Comparison of ENCODE assay signal across 16 cellular contexts in the genomic region with DNA sequence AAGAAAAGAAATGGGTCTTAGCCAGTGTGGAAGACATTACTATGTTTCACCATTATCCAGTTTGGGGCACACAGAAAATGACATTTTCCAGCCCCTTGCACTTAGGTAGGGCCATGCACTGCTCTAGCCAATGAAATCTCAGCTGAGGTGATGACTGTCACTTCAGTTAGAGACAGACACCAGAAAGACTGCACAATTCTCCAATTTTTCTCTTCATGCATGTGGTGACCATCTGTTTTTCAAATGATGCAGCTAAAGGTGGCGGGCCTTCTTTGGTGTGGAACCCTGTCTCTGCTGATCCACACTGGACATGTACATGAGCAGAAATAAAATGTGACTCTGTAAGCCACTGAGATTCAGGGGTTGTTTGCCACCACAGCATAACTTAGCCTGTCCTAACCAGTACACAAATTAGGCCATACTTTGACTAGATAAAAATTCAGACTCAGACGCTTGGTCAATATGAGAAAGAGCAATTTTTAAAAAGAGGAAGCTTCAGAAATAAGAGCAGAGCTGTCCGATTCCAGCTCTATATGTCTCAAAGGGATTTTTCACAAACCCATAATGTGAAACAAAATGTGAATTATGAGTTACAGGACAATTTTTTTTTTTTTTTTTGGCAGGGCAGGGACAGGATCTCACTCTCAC. TPM values are rescaled to one million over a fixed set of nuclear protein-coding genes. Genes with fewer than 3 reads are reported as not detected.
DNase-seq lines count a peak whose midpoint lies in the region; ATAC-seq and TF ChIP-seq lines count a peak whose summit lies in the region.
"Had no signal": no experiment of that assay in that cellular context is flagged by ENCODE, and none has a peak within 500 bp of the region (broad histone marks: within the 10 kb centered on the region; RNA-seq: fewer than 3 reads in every experiment).

No MANE protein-coding gene starts in this region.

- WGBS in trophoblast cell (ENCODE audit: extremely low coverage, insufficient coverage, insufficient read length) = no CpG with 5 or more reads among the region's 3 CpGs
- 94 to 95% methylated on average over 3 of the region's 3 CpGs for WGBS in thyroid gland, 2 donors

- H3K27me3 Mint-ChIP-seq in activated naive CD8-positive, alpha-beta T cell treated with anti-CD3 and anti-CD28 coated beads, Interleukin-2, amount 50 U/mL, for 24 hours = no peaks in the 10 kb centered on the region
- H3K27me3 Mint-ChIP-seq: naive thymus-derived CD4-positive, alpha-beta T cell had no signal

- H3K9ac ChIP-seq in trophoblast cell (ENCODE audit: low read length) = no peak overlapping the region

- H3K36me3 ChIP-seq in trophoblast cell (ENCODE audit: control insufficient read depth in 1 of 2, insufficient read depth in 2 of 2, low read length in 2 of 2) (no peaks in the 10 kb centered on the region), thyroid gland (no peaks in the 10 kb centered on the region)
- H3K36me3 ChIP-seq: cardiac muscle cell had no signal

- H4K12ac ChIP-seq in trophoblast cell (ENCODE audit: low read depth, low read length) = no peak overlapping the region

- no peak overlapping the region for H2AFZ ChIP-seq in trophoblast cell (ENCODE audit: insufficient read depth, low read length, poor library complexity)

- DNase-seq in GM12865 (ENCODE audit: low read depth) (peak; percentile 72), cerebellum (ENCODE audit: low spot score) (peak; percentile 71), cortex of kidney (lab: John Stamatoyannopoulos, UW) (no peak), trophoblast cell (no peak), thyroid gland (no peak)
- no peak for DNase-seq in activated naive CD8-positive, alpha-beta T cell treated with anti-CD3 and anti-CD28 coated beads, Interleukin-2, amount 50 U/mL, for 24 hours
- DNase-seq: DND-41; left lung; naive thymus-derived CD4-positive, alpha-beta T cell; NCI-H1105; NCI-H446 treated with DMSO at 0.1 percent for 48 hours had no signal

- H3K4me3 ChIP-seq in GM12865 (ENCODE audit: low read depth, low read length) (no peak overlapping the region), trophoblast cell (ENCODE audit: low read depth, low read length) (no peak overlapping the region), thyroid gland (replicated peaks in 1 of 3) (no peak overlapping the region)
- H3K4me3 ChIP-seq: cardiac muscle cell, left lung had no signal

- H2BK12ac ChIP-seq in trophoblast cell (ENCODE audit: low read length) = no peak overlapping the region

- H3K79me1 ChIP-seq in trophoblast cell (ENCODE audit: low read length) = no peaks in the 10 kb centered on the region

- H3K9me3 Mint-ChIP-seq in activated naive CD8-positive, alpha-beta T cell treated with anti-CD3 and anti-CD28 coated beads, Interleukin-2, amount 50 U/mL, for 24 hours = no peaks in the 10 kb centered on the region
- H3K9me3 Mint-ChIP-seq: activated naive CD4-positive, alpha-beta T cell treated with anti-CD3 and anti-CD28 coated beads, Interleukin-2, amount 50 U/mL, for 72 hours; naive thymus-derived CD4-positive, alpha-beta T cell had no signal

- no peak overlapping the region for H4K8ac ChIP-seq in trophoblast cell (ENCODE audit: low read depth, low read length)

- H3K4me3 Mint-ChIP-seq in activated naive CD8-positive, alpha-beta T cell treated with anti-CD3 and anti-CD28 coated beads, Interleukin-2, amount 50 U/mL, for 24 hours = no peak overlapping the region
- H3K4me3 Mint-ChIP-seq: naive thymus-derived CD4-positive, alpha-beta T cell had no signal

- H2BK120ac ChIP-seq in trophoblast cell (ENCODE audit: insufficient read depth, low read length, poor library complexity) = no peak overlapping the region

- H3K27ac ChIP-seq in trophoblast cell (ENCODE audit: low read depth, low read length) = no peak overlapping the region
- H3K27ac ChIP-seq in thyroid gland = no peak overlapping the region
- H3K27ac ChIP-seq: cardiac muscle cell, left lung had no signal

- TF ChIP-seq POLR2A in thyroid gland (IDR thresholded peaks at IDR 0.05) = no peak

- TF ChIP-seq CTCF in GM12865 (IDR thresholded peaks at IDR 0.05; ENCODE audit: insufficient read depth, low read depth, low read length, missing control alignments) (no peak), thyroid gland (IDR thresholded peaks at IDR 0.05) (no peak)

- H2AK5ac ChIP-seq in trophoblast cell (ENCODE audit: low read length) = no peak overlapping the region

- no peaks in the 10 kb centered on the region for H3K79me2 ChIP-seq in trophoblast cell (ENCODE audit: control insufficient read depth, insufficient read depth, low read length, poor library complexity)

- H3K9me3 ChIP-seq in trophoblast cell (ENCODE audit: insufficient read depth, low read depth, low read length) (no peaks in the 10 kb centered on the region), thyroid gland (no peaks in the 10 kb centered on the region)
- H3K9me3 ChIP-seq: left lung had no signal

- no peak overlapping the region for H3K27ac Mint-ChIP-seq in activated naive CD8-positive, alpha-beta T cell treated with anti-CD3 and anti-CD28 coated beads, Interleukin-2, amount 50 U/mL, for 24 hours
- H3K27ac Mint-ChIP-seq: activated naive CD4-positive, alpha-beta T cell treated with anti-CD3 and anti-CD28 coated beads, Interleukin-2, amount 50 U/mL, for 72 hours had no signal

- H3K4me2 ChIP-seq in trophoblast cell (ENCODE audit: low read length) = no peak overlapping the region

- no peak overlapping the region for H4K91ac ChIP-seq in trophoblast cell (ENCODE audit: low read depth, low read length)

- H3K27me3 ChIP-seq in trophoblast cell (ENCODE audit: insufficient read depth, low read length) (no peaks in the 10 kb centered on the region), thyroid gland (no peaks in the 10 kb centered on the region)
- H3K27me3 ChIP-seq: cardiac muscle cell, left lung had no signal

- H3K4me1 Mint-ChIP-seq in activated naive CD8-positive, alpha-beta T cell treated with anti-CD3 and anti-CD28 coated beads, Interleukin-2, amount 50 U/mL, for 24 hours = no peaks in the 10 kb centered on the region

- peak; percentile 72 for ATAC-seq in GM21576 (IDR thresholded peaks at IDR 0.05; ENCODE audit: unreplicated experiment)
- peak; percentile 52 for ATAC-seq in HG03460 (IDR thresholded peaks at IDR 0.05; ENCODE audit: unreplicated experiment)
- no peak for ATAC-seq in activated naive CD8-positive, alpha-beta T cell treated with anti-CD3 and anti-CD28 coated beads, Interleukin-2, amount 50 U/mL, for 24 hours
- ATAC-seq: activated naive CD4-positive, alpha-beta T cell treated with anti-CD3 and anti-CD28 coated beads, Interleukin-2, amount 50 U/mL, for 72 hours; left lung; naive thymus-derived CD4-positive, alpha-beta T cell had no signal

- intact Hi-C loops in thyroid gland (cut with DNase I) = no loop called here

- H3K18ac ChIP-seq in trophoblast cell (ENCODE audit: low read length) = no peak overlapping the region

- no peak overlapping the region for H2BK5ac ChIP-seq in trophoblast cell (ENCODE audit: low read depth, low read length, poor library complexity)

- no peaks in the 10 kb centered on the region for H3K36me3 Mint-ChIP-seq in activated naive CD8-positive, alpha-beta T cell treated with anti-CD3 and anti-CD28 coated beads, Interleukin-2, amount 50 U/mL, for 24 hours (ENCODE audit: low read depth)
- H3K36me3 Mint-ChIP-seq: activated naive CD4-positive, alpha-beta T cell treated with anti-CD3 and anti-CD28 coated beads, Interleukin-2, amount 50 U/mL, for 72 hours had no signal

- no peak overlapping the region for H3K4ac ChIP-seq in trophoblast cell (ENCODE audit: low read depth, low read length)

- H3K14ac ChIP-seq in trophoblast cell (ENCODE audit: low read length) = no peak overlapping the region

- H3K23ac ChIP-seq in trophoblast cell (ENCODE audit: low read length) = no peak overlapping the region

- H3K4me1 ChIP-seq in trophoblast cell (ENCODE audit: control insufficient read depth in 1 of 2, insufficient read depth in 2 of 2, low read length in 2 of 2) (no peaks in the 10 kb centered on the region), thyroid gland (no peaks in the 10 kb centered on the region)
- H3K4me1 ChIP-seq: left lung had no signal

RNA-seq across cellular contexts. Expression of a gene that starts 6.7 kb away (rescaled TPM):
- total RNA-seq in cerebellum (14.6 TPM), thyroid gland (10 to 100 TPM in 1 of 4 donors, 1 to 10 TPM in 3; 7.2 to 13.1 (median 7.4) TPM)
- 2.7 and 2.8 TPM in 2 replicates for polyA plus RNA-seq in trophoblast cell (2013)

RNA-seq across cellular contexts. Expression of a gene that starts 7.2 kb away (rescaled TPM):
- total RNA-seq in cerebellum (83.1 TPM), thyroid gland (100 to 1,000 TPM in 1 of 4 donors, 10 to 100 TPM in 3; 69.6 to 127 (median 79.7) TPM)
- polyA plus RNA-seq in trophoblast cell (2013) = 51.0 and 52.9 TPM in 2 replicates

RNA-seq across cellular contexts. Expression of a gene that starts 55.5 kb away (rescaled TPM):
- total RNA-seq in cerebellum = 1.8 TPM
- not detected in 2 replicates for polyA plus RNA-seq in trophoblast cell (2013)
- 10 to 100 TPM in 3 of 4 donors, 1 to 10 TPM in 1; 8.0 to 36.7 (median 21.2) TPM for total RNA-seq in thyroid gland
- total RNA-seq: activated CD8-positive, alpha-beta memory T cell treated with anti-CD3 and anti-CD28 coated beads for 36 hours; activated naive CD4-positive, alpha-beta T cell treated with anti-CD3 and anti-CD28 coated beads, Interleukin-2, amount 50 U/mL, for 72 hours; cardiac muscle cell; naive thymus-derived CD4-positive, alpha-beta T cell had no signal
- polyA plus RNA-seq: naive thymus-derived CD4-positive, alpha-beta T cell had no signal

Comparison
In these comparisons a context has a peak if more than half of its experiments do, and no peak if none do; other contexts are left out.
1. DNase-seq: peak in GM12865 (single experiment) and cerebellum (single experiment); none in cortex of kidney (single experiment), trophoblast cell (0 of 2), activated naive CD8-positive, alpha-beta T cell treated with anti-CD3 and anti-CD28 coated beads, Interleukin-2, amount 50 U/mL, for 24 hours (single experiment) and thyroid gland (0 of 2).